30 cellular contexts compared by ENCODE assay signal in genomic region chr11:32262367-32262766, GRCh38.
"Had no signal": no experiment of that assay in that cellular context is flagged by ENCODE, and none has a peak within 500 bp of the region (broad histone marks: within the 10 kb centered on the region; RNA-seq: fewer than 3 reads in every experiment).

No MANE protein-coding gene starts in this region.

- ATAC-seq: left colon; left lung; lower lobe of right lung; naive thymus-derived CD8-positive, alpha-beta T cell; pancreas; right cardiac atrium; sciatic nerve; stimulated activated naive B cell treated with anti-CD40 and anti-IgM and Interleukin-4, amounts not matched to agents 10 μg/mL and 1 μg/mL and 100 μg/mL, for 72 hours; stimulated activated naive CD8-positive, alpha-beta T cell treated with anti-CD3 and anti-CD28 coated beads, Interleukin-15, Interleukin-2, amounts not matched to agents 100 U/mL and 50 U/mL, for 24 hours had no signal

- H3K36me3 Mint-ChIP-seq: immature natural killer cell; naive thymus-derived CD8-positive, alpha-beta T cell; stimulated activated naive B cell treated with anti-CD40 and anti-IgM and Interleukin-4, amounts not matched to agents 10 μg/mL and 1 μg/mL and 100 μg/mL, for 72 hours had no signal

- H3K27ac Mint-ChIP-seq: immature natural killer cell; naive thymus-derived CD8-positive, alpha-beta T cell; nephron progenitor cell; stimulated activated naive B cell treated with anti-CD40 and anti-IgM and Interleukin-4, amounts not matched to agents 10 μg/mL and 1 μg/mL and 100 μg/mL, for 72 hours had no signal

- H3K27me3 ChIP-seq: left lung, pancreas, testis, thyroid gland, transverse colon, upper lobe of left lung, vagina had no signal

- H3K4me1 ChIP-seq: left lung, lower lobe of right lung, pancreas, prostate gland, stomach, testis, thyroid gland, transverse colon, vagina had no signal

- DNase-seq: hippocampal formation; immature natural killer cell; kidney; left colon; left lung; lower lobe of right lung; mammary epithelial cell; mesenchymal stem cell; naive thymus-derived CD8-positive, alpha-beta T cell; nephron progenitor cell; nucleus accumbens; pancreas; posterior cingulate gyrus; retina; right cardiac atrium; stimulated activated CD4-positive, alpha-beta T cell treated with anti-CD3 and anti-CD28 coated beads, Interleukin-12 subunit alpha, Interleukin-12 subunit beta, amount 100 ng/mL, for 4 hours; stimulated activated CD4-positive, alpha-beta T cell treated with anti-CD3 and anti-CD28 coated beads, Interleukin-15, amount 100 ng/mL, for 24 hours; stimulated activated CD4-positive, alpha-beta T cell treated with anti-CD3 and anti-CD28 coated beads, Interleukin-2, amount 100 ng/mL, for 24 hours; stimulated activated CD4-positive, alpha-beta T cell treated with anti-CD3 and anti-CD28 coated beads, Interleukin-4, amount 100 ng/mL, for 1 hour; stimulated activated naive B cell treated with anti-CD40 and anti-IgM and Interleukin-4, amounts not matched to agents 10 μg/mL and 1 μg/mL and 100 μg/mL, for 72 hours; stimulated activated naive CD8-positive, alpha-beta T cell treated with anti-CD3 and anti-CD28 coated beads, Interleukin-15, Interleukin-2, amounts not matched to agents 100 U/mL and 50 U/mL, for 24 hours; stomach; testis; thyroid gland; transverse colon; upper lobe of left lung had no signal

- H3K4me3 Mint-ChIP-seq: immature natural killer cell; naive thymus-derived CD8-positive, alpha-beta T cell; nephron progenitor cell; stimulated activated naive B cell treated with anti-CD40 and anti-IgM and Interleukin-4, amounts not matched to agents 10 μg/mL and 1 μg/mL and 100 μg/mL, for 72 hours had no signal

- H3K9me3 ChIP-seq: left lung, lower lobe of right lung, pancreas, prostate gland, stomach, testis, thyroid gland, transverse colon, upper lobe of left lung, vagina had no signal

- H3K4me3 ChIP-seq: left lung, lower lobe of right lung, pancreas, prostate gland, skin epidermis, stomach, testis, thyroid gland, transverse colon, upper lobe of left lung, vagina had no signal

- H3K4me1 Mint-ChIP-seq: immature natural killer cell; naive thymus-derived CD8-positive, alpha-beta T cell; stimulated activated naive B cell treated with anti-CD40 and anti-IgM and Interleukin-4, amounts not matched to agents 10 μg/mL and 1 μg/mL and 100 μg/mL, for 72 hours had no signal

- H3K36me3 ChIP-seq: left lung, lower lobe of right lung, pancreas, prostate gland, stomach, thyroid gland, transverse colon, upper lobe of left lung, vagina had no signal

- H3K9me3 Mint-ChIP-seq: stimulated activated naive B cell treated with anti-CD40 and anti-IgM and Interleukin-4, amounts not matched to agents 10 μg/mL and 1 μg/mL and 100 μg/mL, for 72 hours had no signal

- H3K27ac ChIP-seq: left lung, lower lobe of right lung, pancreas, prostate gland, skin epidermis, stomach, testis, thyroid gland, transverse colon, upper lobe of left lung, vagina had no signal
